In the genomic region with DNA sequence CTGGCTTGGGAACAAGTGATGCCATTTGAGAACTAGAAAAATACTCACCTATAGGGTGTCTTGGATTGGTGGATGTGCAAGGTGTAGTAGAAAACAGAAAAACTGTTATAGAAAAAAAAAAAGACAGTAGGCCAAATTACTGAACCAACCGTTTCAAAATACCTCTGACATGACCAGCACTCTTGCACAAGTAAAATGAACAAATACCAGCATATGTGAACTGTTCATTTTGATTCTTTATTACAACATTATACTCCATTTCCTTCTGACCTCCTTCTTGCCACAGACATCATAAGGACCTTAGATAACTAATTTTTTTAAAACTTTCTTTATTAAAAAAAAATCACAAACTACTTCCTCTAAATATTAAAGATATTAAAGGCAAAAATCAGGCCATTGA, we compare ENCODE assay signal across 19 cellular contexts.
DNase-seq lines count a peak whose midpoint lies in the region; ATAC-seq, FAIRE-seq and TF ChIP-seq lines count a peak whose summit lies in the region.
"Had no signal": no experiment of that assay in that cellular context is flagged by ENCODE, and none has a peak within 500 bp of the region (broad histone marks: within the 10 kb centered on the region; RNA-seq: fewer than 3 reads in every experiment).

No MANE protein-coding gene starts in this region.

- H3K4me1 ChIP-seq in A549 = peaks cover 37% of the 10 kb centered on the region
- H3K4me1 ChIP-seq: neural progenitor cell had no signal

- TF ChIP-seq EP300 in A549 (IDR thresholded peaks at IDR 0.05) = no peak

- no peak overlapping the region for H3K27ac ChIP-seq in A549
- H3K27ac ChIP-seq: esophagus muscularis mucosa, neural progenitor cell had no signal

- H3K9me3 ChIP-seq in A549 = no peaks in the 10 kb centered on the region
- H3K9me3 ChIP-seq: esophagus muscularis mucosa had no signal

- WGBS in A549 (ENCODE audit: missing lambda C conversion rate) = 28% methylated on average over 1 of the region's 1 CpG

- TF ChIP-seq POLR2A in A549 (IDR thresholded peaks at IDR 0.05; ENCODE audit: low read length) = no peak

- ATAC-seq in A549 (peak in 1 of 2 experiments; percentile 44; a peak in 1 of 6 replicates), GM21390 (IDR thresholded peaks at IDR 0.05; ENCODE audit: unreplicated experiment) (no peak), HG03457 (IDR thresholded peaks at IDR 0.05; ENCODE audit: unreplicated experiment) (no peak)
- ATAC-seq: stimulated activated naive CD8-positive, alpha-beta T cell treated with anti-CD3 and anti-CD28 coated beads, Interleukin-15, Interleukin-2, amounts not matched to agents 100 U/mL and 50 U/mL, for 24 hours had no signal

- CTCF ChIA-PET in A549 (lab: Yijun Ruan, JAX) = no interaction called here

- TF ChIP-seq CTCF in A549 (IDR thresholded peaks at IDR 0.05) = no peak
- TF ChIP-seq CTCF in foreskin fibroblast (IDR thresholded peaks at IDR 0.05; ENCODE audit: low read depth, low read length) = no peak

- no peak for FAIRE-seq in A549 (lab: Jason Lieb, UNC)
- FAIRE-seq: H1 had no signal

- peak overlapping the region; percentile 7; the same call in 2 of the 3 replicates for H3K4me2 ChIP-seq in A549
- H3K4me2 ChIP-seq: neural progenitor cell had no signal

- POLR2A ChIA-PET in A549 (lab: Yijun Ruan, JAX) = no interaction called here

- H3K4me3 ChIP-seq in A549 = no peak overlapping the region
- H3K4me3 ChIP-seq in foreskin fibroblast (ENCODE audit: low read depth in 1 of 2, low read length in 2 of 2) = no peak overlapping the region
- H3K4me3 ChIP-seq: esophagus muscularis mucosa, neural progenitor cell had no signal

- DNase-seq in A549 (ENCODE audit: low read depth in 1 of 2, low spot score in 1 of 2) (no peak), GM03348 (ENCODE audit: low spot score) (peak; percentile 48), SKM-1 treated with dmso at 0.1 percent for 144 hours (lab: John Stamatoyannopoulos, UW; ENCODE audit: unreplicated experiment) (peak; percentile 44), foreskin fibroblast (peak; percentile 36 to 69), amniotic stem cell (lab: John Stamatoyannopoulos, UW) (no peak), NCI-H146 treated with DMSO at 0.1 percent for 48 hours (lab: John Stamatoyannopoulos, UW; ENCODE audit: unreplicated experiment) (no peak)
- DNase-seq: ACHN; activated CD4-positive, alpha-beta T cell treated with anti-CD3 and anti-CD28 coated beads, Interleukin-2, amount 10 ng/mL, durations not matched to agents 7 days and 5 days; activated T-cell treated with anti-CD3 and anti-CD28 coated beads, Interleukin-2, amount 50 U/mL, for 24 hours; DMS 273 treated with DMSO at 0.1 percent for 48 hours; mesendoderm; NCI-H1694; NCI-H526; stimulated activated naive CD8-positive, alpha-beta T cell treated with anti-CD3 and anti-CD28 coated beads, Interleukin-15, Interleukin-2, amounts not matched to agents 100 U/mL and 50 U/mL, for 24 hours had no signal

- TF ChIP-seq RAD21 in A549 (conservative IDR thresholded peaks at IDR 0.05 in 1 of 2, IDR thresholded peaks at IDR 0.05 in 1 of 2) = no peak

TF ChIP-seq in A549, 52 proteins besides CTCF, POLR2A, EP300 and RAD21:
- TF ChIP-seq NFE2L2 (conservative IDR thresholded peaks at IDR 0.05; ENCODE audit: low read length) (no peak), JUN (IDR thresholded peaks at IDR 0.05) (no peak), CHD2 (IDR thresholded peaks at IDR 0.05; ENCODE audit: low read length, partially characterized antibody) (no peak), CEBPB (IDR thresholded peaks at IDR 0.05) (peak; percentile 19 to 52; a peak in 2 of 4 replicates), RNF2 (IDR thresholded peaks at IDR 0.05; ENCODE audit: borderline replicate concordance, low read depth) (no peak), RFX5 (IDR thresholded peaks at IDR 0.05) (0 out of 2 replicates have a peak, but pooled peaks have one; percentile 40)
TF ChIP-seq in A549: peak in this region for 2.

Comparison
In these comparisons a context has a peak if more than half of its experiments do, and no peak if none do; other contexts are left out.
1. DNase-seq: peak in GM03348 (single experiment), SKM-1 treated with dmso at 0.1 percent for 144 hours (single experiment) and foreskin fibroblast (2 of 2); none in A549 (0 of 2), amniotic stem cell (single experiment) and NCI-H146 treated with DMSO at 0.1 percent for 48 hours (single experiment).